ENCODE assay signal across 37 cellular contexts in the genomic region with DNA sequence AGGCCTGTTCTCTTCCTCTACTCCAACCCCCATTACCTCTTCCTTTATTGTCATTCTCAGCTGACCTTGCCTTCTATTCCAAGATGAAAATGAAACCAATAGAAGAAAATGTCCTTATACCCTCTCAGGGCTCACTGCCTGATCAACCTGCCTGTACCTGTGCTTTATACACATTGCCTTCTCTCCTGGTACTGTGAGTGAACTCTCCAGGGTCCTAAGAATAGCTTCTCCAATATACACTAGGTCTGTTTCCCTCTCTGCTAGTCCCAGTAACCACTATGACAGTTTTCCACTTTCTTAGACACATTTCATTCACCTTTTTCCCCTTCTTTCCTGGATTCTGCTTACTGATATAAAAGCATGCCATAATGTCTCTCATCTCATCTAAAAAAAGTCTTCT.
"Had no signal": no experiment of that assay in that cellular context is flagged by ENCODE, and none has a peak within 500 bp of the region (broad histone marks: within the 10 kb centered on the region; RNA-seq: fewer than 3 reads in every experiment).

No MANE protein-coding gene starts in this region.

- ATAC-seq: activated CD4-positive, alpha-beta T cell treated with anti-CD3 and anti-CD28 coated beads for 36 hours; activated CD4-positive, CD25-positive, alpha-beta regulatory T cell treated with anti-CD3 and anti-CD28 coated beads, Interleukin-2, amount 50 U/mL, for 24 hours; activated CD8-positive, alpha-beta memory T cell treated with anti-CD3 and anti-CD28 coated beads, Interleukin-2, amount 10 ng/mL, durations not matched to agents 7 days and 5 days; activated CD8-positive, alpha-beta T cell treated with anti-CD3 and anti-CD28 coated beads, Interleukin-2, amount 10 ng/mL, durations not matched to agents 7 days and 5 days; activated naive CD8-positive, alpha-beta T cell treated with anti-CD3 and anti-CD28 coated beads, Interleukin-2, amount 50 U/mL, for 24 hours had no signal

- H3K27ac Mint-ChIP-seq: activated CD4-positive, alpha-beta memory T cell treated with anti-CD3 and anti-CD28 coated beads, Interleukin-2, amount 10 ng/mL, durations not matched to agents 7 days and 5 days; activated CD4-positive, alpha-beta T cell treated with anti-CD3 and anti-CD28 coated beads for 36 hours; activated CD4-positive, alpha-beta T cell treated with anti-CD3 and anti-CD28 coated beads, Interleukin-2, amount 10 ng/mL, durations not matched to agents 7 days and 5 days; activated CD8-positive, alpha-beta memory T cell treated with anti-CD3 and anti-CD28 coated beads, Interleukin-2, amount 10 ng/mL, durations not matched to agents 7 days and 5 days; activated CD8-positive, alpha-beta T cell treated with anti-CD3 and anti-CD28 coated beads, Interleukin-2, amount 10 ng/mL, durations not matched to agents 7 days and 5 days; activated naive CD4-positive, alpha-beta T cell treated with anti-CD3 and anti-CD28 coated beads, Interleukin-2, amount 10 ng/mL, durations not matched to agents 7 days and 5 days; activated naive CD4-positive, alpha-beta T cell treated with anti-CD3 and anti-CD28 coated beads, Interleukin-2, amount 50 U/mL, for 24 hours; activated naive CD8-positive, alpha-beta T cell; activated naive CD8-positive, alpha-beta T cell treated with anti-CD3 and anti-CD28 coated beads, Interleukin-2, amount 10 ng/mL, durations not matched to agents 7 days and 5 days; activated naive CD8-positive, alpha-beta T cell treated with anti-CD3 and anti-CD28 coated beads, Interleukin-2, amount 50 U/mL, for 24 hours; activated T-cell treated with anti-CD3 and anti-CD28 coated beads, Interleukin-2, amount 50 U/mL, for 24 hours; activated T-helper 2 cell treated with anti-CD3 and anti-CD28 coated beads, Interferon-gamma antibody, Interleukin-2, Interleukin-4, amounts not matched to agents 10 μg/mL and 5 μg/mL and 100 μg/mL, durations not matched to agents 14 hours and 24 hours and 36 hours; brain; T-helper 1 cell treated with Interleukin-12 subunit alpha and Interleukin-12 subunit beta and Interleukin-4 antibody, amounts not matched to agents 30 μg/mL and 1 μg/mL, for 36 hours; T-helper 2 cell treated with Interferon-gamma antibody and Interleukin-4, amounts not matched to agents 5 μg/mL and 100 μg/mL, for 36 hours had no signal

- H3K4me3 Mint-ChIP-seq: activated CD4-positive, alpha-beta memory T cell treated with anti-CD3 and anti-CD28 coated beads, Interleukin-2, amount 10 ng/mL, durations not matched to agents 7 days and 5 days; activated CD4-positive, alpha-beta T cell treated with anti-CD3 and anti-CD28 coated beads for 36 hours; activated CD4-positive, alpha-beta T cell treated with anti-CD3 and anti-CD28 coated beads, Interleukin-2, amount 10 ng/mL, durations not matched to agents 7 days and 5 days; activated CD8-positive, alpha-beta memory T cell treated with anti-CD3 and anti-CD28 coated beads, Interleukin-2, amount 10 ng/mL, durations not matched to agents 7 days and 5 days; activated CD8-positive, alpha-beta T cell treated with anti-CD3 and anti-CD28 coated beads, Interleukin-2, amount 10 ng/mL, durations not matched to agents 7 days and 5 days; activated naive CD4-positive, alpha-beta T cell treated with anti-CD3 and anti-CD28 coated beads, Interleukin-2, amount 10 ng/mL, durations not matched to agents 7 days and 5 days; activated naive CD4-positive, alpha-beta T cell treated with anti-CD3 and anti-CD28 coated beads, Interleukin-2, amount 50 U/mL, for 24 hours; activated naive CD8-positive, alpha-beta T cell; activated naive CD8-positive, alpha-beta T cell treated with anti-CD3 and anti-CD28 coated beads, Interleukin-2, amount 10 ng/mL, durations not matched to agents 7 days and 5 days; activated naive CD8-positive, alpha-beta T cell treated with anti-CD3 and anti-CD28 coated beads, Interleukin-2, amount 50 U/mL, for 24 hours; activated T-cell treated with anti-CD3 and anti-CD28 coated beads, Interleukin-2, amount 50 U/mL, for 24 hours; brain; central memory CD8-positive, alpha-beta T cell; T-helper 1 cell treated with Interleukin-12 subunit alpha and Interleukin-12 subunit beta and Interleukin-4 antibody, amounts not matched to agents 30 μg/mL and 1 μg/mL, for 36 hours; T-helper 2 cell treated with Interferon-gamma antibody and Interleukin-4, amounts not matched to agents 5 μg/mL and 100 μg/mL, for 36 hours had no signal

- H3K4me1 ChIP-seq: ascending aorta had no signal

- H3K9me3 Mint-ChIP-seq: activated CD4-positive, alpha-beta memory T cell treated with anti-CD3 and anti-CD28 coated beads, Interleukin-2, amount 10 ng/mL, durations not matched to agents 7 days and 5 days; activated CD4-positive, alpha-beta T cell treated with anti-CD3 and anti-CD28 coated beads, Interleukin-2, amount 10 ng/mL, durations not matched to agents 7 days and 5 days; activated naive CD4-positive, alpha-beta T cell treated with anti-CD3 and anti-CD28 coated beads, Interleukin-2, amount 10 ng/mL, durations not matched to agents 7 days and 5 days; activated naive CD4-positive, alpha-beta T cell treated with anti-CD3 and anti-CD28 coated beads, Interleukin-2, amount 50 U/mL, for 24 hours; activated naive CD8-positive, alpha-beta T cell treated with anti-CD3 and anti-CD28 coated beads, Interleukin-2, amount 10 ng/mL, durations not matched to agents 7 days and 5 days; activated naive CD8-positive, alpha-beta T cell treated with anti-CD3 and anti-CD28 coated beads, Interleukin-2, amount 50 U/mL, for 24 hours; activated T-cell treated with anti-CD3 and anti-CD28 coated beads, Interleukin-2, amount 50 U/mL, for 24 hours; T-helper 1 cell treated with Interleukin-12 subunit alpha and Interleukin-12 subunit beta and Interleukin-4 antibody, amounts not matched to agents 30 μg/mL and 1 μg/mL, for 36 hours; T-helper 2 cell treated with Interferon-gamma antibody and Interleukin-4, amounts not matched to agents 5 μg/mL and 100 μg/mL, for 36 hours had no signal

- H3K36me3 Mint-ChIP-seq: activated CD8-positive, alpha-beta memory T cell treated with anti-CD3 and anti-CD28 coated beads, Interleukin-2, amount 10 ng/mL, durations not matched to agents 7 days and 5 days; activated naive CD4-positive, alpha-beta T cell treated with anti-CD3 and anti-CD28 coated beads, Interleukin-2, amount 10 ng/mL, durations not matched to agents 7 days and 5 days; activated naive CD4-positive, alpha-beta T cell treated with anti-CD3 and anti-CD28 coated beads, Interleukin-2, amount 50 U/mL, for 24 hours; activated naive CD8-positive, alpha-beta T cell; activated naive CD8-positive, alpha-beta T cell treated with anti-CD3 and anti-CD28 coated beads, Interleukin-2, amount 10 ng/mL, durations not matched to agents 7 days and 5 days; brain had no signal

- H3K27ac ChIP-seq: ascending aorta, cardiac muscle cell, VCaP had no signal

- DNase-seq: activated CD4-positive, alpha-beta memory T cell treated with anti-CD3 and anti-CD28 coated beads, Interleukin-2, amount 10 ng/mL, durations not matched to agents 7 days and 5 days; activated CD4-positive, alpha-beta T cell treated with anti-CD3 and anti-CD28 coated beads for 1 hour; activated CD4-positive, alpha-beta T cell treated with anti-CD3 and anti-CD28 coated beads for 36 hours; activated CD4-positive, alpha-beta T cell treated with anti-CD3 and anti-CD28 coated beads for 48 hours; activated CD4-positive, alpha-beta T cell treated with anti-CD3 and anti-CD28 coated beads, Interleukin-2, amount 10 ng/mL, durations not matched to agents 7 days and 5 days; activated CD4-positive, alpha-beta T cell treated with anti-CD3 and anti-CD28 coated beads, Interleukin-2, amount 50 U/mL, for 48 hours; activated CD4-positive, CD25-positive, alpha-beta regulatory T cell; activated CD8-positive, alpha-beta memory T cell treated with anti-CD3 and anti-CD28 coated beads for 24 hours; activated CD8-positive, alpha-beta memory T cell treated with anti-CD3 and anti-CD28 coated beads, Interleukin-2, amount 10 ng/mL, durations not matched to agents 7 days and 5 days; activated CD8-positive, alpha-beta memory T cell treated with anti-CD3 and anti-CD28 coated beads, Interleukin-2, amount 50 U/mL, for 48 hours; activated CD8-positive, alpha-beta T cell treated with anti-CD3 and anti-CD28 coated beads, Interleukin-2, amount 10 ng/mL, durations not matched to agents 7 days and 5 days; activated effector memory CD4-positive, alpha-beta T cell treated with Interleukin-2 at 50 U/mL for 16 hours; activated gamma-delta T cell; activated naive CD4-positive, alpha-beta T cell treated with anti-CD3 and anti-CD28 coated beads, Interleukin-2, amount 10 ng/mL, durations not matched to agents 7 days and 5 days; activated naive CD4-positive, alpha-beta T cell treated with Interleukin-2 at 50 U/mL for 16 hours; activated naive CD8-positive, alpha-beta T cell treated with anti-CD3 and anti-CD28 coated beads, Interleukin-2, amount 10 ng/mL, durations not matched to agents 7 days and 5 days; activated naive CD8-positive, alpha-beta T cell treated with anti-CD3 and anti-CD28 coated beads, Interleukin-2, amount 50 U/mL, for 24 hours; activated T-cell treated with anti-CD3 and anti-CD28 coated beads, Interleukin-2, amount 50 U/mL, for 24 hours; activated T-cell treated with anti-CD3 and anti-CD28 coated beads, Interleukin-2, amount 50 U/mL, for 48 hours; amygdala; anterior cingulate cortex; caudate nucleus; cerebellar nuclear complex; T-helper 1 cell; T-helper 2 cell; T-helper 9 cell had no signal

- H3K27me3 Mint-ChIP-seq: activated CD4-positive, alpha-beta memory T cell treated with anti-CD3 and anti-CD28 coated beads, Interleukin-2, amount 10 ng/mL, durations not matched to agents 7 days and 5 days; activated CD4-positive, alpha-beta T cell treated with anti-CD3 and anti-CD28 coated beads for 36 hours; activated CD4-positive, alpha-beta T cell treated with anti-CD3 and anti-CD28 coated beads, Interleukin-2, amount 10 ng/mL, durations not matched to agents 7 days and 5 days; activated CD8-positive, alpha-beta memory T cell treated with anti-CD3 and anti-CD28 coated beads, Interleukin-2, amount 10 ng/mL, durations not matched to agents 7 days and 5 days; activated naive CD4-positive, alpha-beta T cell treated with anti-CD3 and anti-CD28 coated beads, Interleukin-2, amount 10 ng/mL, durations not matched to agents 7 days and 5 days; activated naive CD4-positive, alpha-beta T cell treated with anti-CD3 and anti-CD28 coated beads, Interleukin-2, amount 50 U/mL, for 24 hours; activated naive CD8-positive, alpha-beta T cell; activated naive CD8-positive, alpha-beta T cell treated with anti-CD3 and anti-CD28 coated beads, Interleukin-2, amount 10 ng/mL, durations not matched to agents 7 days and 5 days; activated naive CD8-positive, alpha-beta T cell treated with anti-CD3 and anti-CD28 coated beads, Interleukin-2, amount 50 U/mL, for 24 hours; activated T-cell treated with anti-CD3 and anti-CD28 coated beads, Interleukin-2, amount 50 U/mL, for 24 hours; brain; central memory CD8-positive, alpha-beta T cell had no signal

- H3K27me3 ChIP-seq: ascending aorta, cardiac muscle cell had no signal

- H3K9me3 ChIP-seq: ascending aorta had no signal

- H3K4me3 ChIP-seq: ascending aorta, cardiac muscle cell had no signal

- H3K4me1 Mint-ChIP-seq: activated CD4-positive, alpha-beta memory T cell treated with anti-CD3 and anti-CD28 coated beads, Interleukin-2, amount 10 ng/mL, durations not matched to agents 7 days and 5 days; activated CD4-positive, alpha-beta T cell treated with anti-CD3 and anti-CD28 coated beads for 36 hours; activated CD4-positive, alpha-beta T cell treated with anti-CD3 and anti-CD28 coated beads, Interleukin-2, amount 10 ng/mL, durations not matched to agents 7 days and 5 days; activated CD8-positive, alpha-beta memory T cell treated with anti-CD3 and anti-CD28 coated beads, Interleukin-2, amount 10 ng/mL, durations not matched to agents 7 days and 5 days; activated naive CD4-positive, alpha-beta T cell treated with anti-CD3 and anti-CD28 coated beads, Interleukin-2, amount 10 ng/mL, durations not matched to agents 7 days and 5 days; activated naive CD4-positive, alpha-beta T cell treated with anti-CD3 and anti-CD28 coated beads, Interleukin-2, amount 50 U/mL, for 24 hours; activated naive CD8-positive, alpha-beta T cell treated with anti-CD3 and anti-CD28 coated beads, Interleukin-2, amount 10 ng/mL, durations not matched to agents 7 days and 5 days; activated naive CD8-positive, alpha-beta T cell treated with anti-CD3 and anti-CD28 coated beads, Interleukin-2, amount 50 U/mL, for 24 hours; central memory CD8-positive, alpha-beta T cell had no signal

- H3K36me3 ChIP-seq: ascending aorta, cardiac muscle cell had no signal
